1 cellular context compared by ENCODE assay signal in genomic region chr4:38647096-38647819, GRCh38.
A peak's percentile ranks its signal among the peaks of the same experiment; 100 is the strongest.
TF ChIP-seq lines count a peak whose summit lies in the region.

No MANE protein-coding gene starts in this region.

TF ChIP-seq in K562, 482 proteins besides CTCF, POLR2A, EP300 and RAD21:
- TF ChIP-seq STAG1 (CRISPR knock-in tag; IDR thresholded peaks at IDR 0.05; ENCODE audit: borderline replicate concordance) (no peak), ZNF316 (IDR thresholded peaks at IDR 0.05) (peak; percentile 86), PHF21A (IDR thresholded peaks at IDR 0.05; ENCODE audit: borderline replicate concordance, low read depth) (no peak), KAT7 (CRISPR knock-in tag; IDR thresholded peaks at IDR 0.05; ENCODE audit: borderline replicate concordance) (no peak), ZKSCAN8 (CRISPR knock-in tag; IDR thresholded peaks at IDR 0.05) (no peak), GATAD2B (IDR thresholded peaks at IDR 0.05; ENCODE audit: borderline replicate concordance) (no peak), U2AF1 (optimal IDR thresholded peaks at IDR 0.05; ENCODE audit: low read depth, low read length) (no peak), RFX1 (IDR thresholded peaks at IDR 0.05) (no peak), MAFF (IDR thresholded peaks at IDR 0.05; ENCODE audit: low read length) (peak; percentile 72), ZNF212 (CRISPR knock-in tag; IDR thresholded peaks at IDR 0.05) (no peak), ZBTB1 (CRISPR knock-in tag; IDR thresholded peaks at IDR 0.05; ENCODE audit: borderline replicate concordance, low read depth) (no peak), MAFG (tag; conservative IDR thresholded peaks at IDR 0.05) (peak; percentile 52; the same call in 1 of the 2 replicates), TSHZ1 (CRISPR knock-in tag; IDR thresholded peaks at IDR 0.05) (no peak), BCLAF1 (IDR thresholded peaks at IDR 0.05; ENCODE audit: borderline replicate concordance in 1 of 2, control insufficient read depth in 1 of 2, low read depth in 2 of 2, low read length in 1 of 2) (no peak), POLR3A (IDR thresholded peaks at IDR 0.05; ENCODE audit: borderline replicate concordance, extremely low read depth, insufficient read depth, insufficient read length) (no peak), HOXB6 (CRISPR knock-in tag; IDR thresholded peaks at IDR 0.05; ENCODE audit: borderline replicate concordance) (no peak), MAFK (IDR thresholded peaks at IDR 0.05; ENCODE audit: low read length) (peak; percentile 63), NEUROD1 (IDR thresholded peaks at IDR 0.05; ENCODE audit: borderline replicate concordance, low read depth, low read length, partially characterized antibody) (no peak), ARID4B (CRISPR knock-in tag; IDR thresholded peaks at IDR 0.05) (no peak), RAD51 (IDR thresholded peaks at IDR 0.05; ENCODE audit: borderline replicate concordance, low read depth) (no peak), C11orf30 (IDR thresholded peaks at IDR 0.05; ENCODE audit: low read depth) (peak; percentile 60; the same call in 1 of the 2 replicates), ZNF239 (CRISPR knock-in tag; IDR thresholded peaks at IDR 0.05) (no peak)
